In genomic region chr6:84043555-84043954, GRCh38 we compare ENCODE assay signal across 1 cellular context.
A peak's percentile ranks its signal among the peaks of the same experiment; 100 is the strongest.
TF ChIP-seq lines count a peak whose summit lies in the region.

No MANE protein-coding gene starts in this region.

TF ChIP-seq in HepG2, 621 proteins besides CTCF, POLR2A, EP300 and RAD21:
- TF ChIP-seq BHLHE40 (IDR thresholded peaks at IDR 0.05; ENCODE audit: low read length) (no peak), ARID5B (CRISPR knock-in tag; IDR thresholded peaks at IDR 0.05) (peak; percentile 22; the same call in 1 of the 2 replicates), TCF12 (IDR thresholded peaks at IDR 0.05) (no peak), TCF12 (CRISPR knock-in tag; IDR thresholded peaks at IDR 0.05) (no peak), NCOA2 (CRISPR knock-in tag; IDR thresholded peaks at IDR 0.05) (peak; percentile 40; the same call in 1 of the 2 replicates), BCL6 (CRISPR knock-in tag; IDR thresholded peaks at IDR 0.05) (0 out of 2 replicates have a peak, but pooled peaks have one; percentile 22), NFE2 (CRISPR knock-in tag; IDR thresholded peaks at IDR 0.05) (no peak), SOX13 (IDR thresholded peaks at IDR 0.05) (no peak), SOX13 (CRISPR knock-in tag; conservative IDR thresholded peaks at IDR 0.05 in 1 of 2, IDR thresholded peaks at IDR 0.05 in 1 of 2) (peak in 1 of 2 experiments; percentile 43; a peak in 1 of 4 replicates), PAXIP1 (CRISPR knock-in tag; conservative IDR thresholded peaks at IDR 0.05) (0 out of 2 replicates have a peak, but pooled peaks have one; percentile 27), RXRB (CRISPR knock-in tag; IDR thresholded peaks at IDR 0.05; ENCODE audit: borderline replicate concordance) (0 out of 2 replicates have a peak, but pooled peaks have one; percentile 28), MTF2 (CRISPR knock-in tag; IDR thresholded peaks at IDR 0.05; ENCODE audit: borderline replicate concordance) (no peak), KMT2B (CRISPR knock-in tag; IDR thresholded peaks at IDR 0.05) (no peak), ZNF142 (CRISPR knock-in tag; IDR thresholded peaks at IDR 0.05) (no peak), ZNF24 (IDR thresholded peaks at IDR 0.05) (no peak), NFIB (CRISPR knock-in tag; IDR thresholded peaks at IDR 0.05; ENCODE audit: borderline replicate concordance) (no peak), SNAPC2 (CRISPR knock-in tag; IDR thresholded peaks at IDR 0.05) (no peak), RARA (CRISPR knock-in tag; IDR thresholded peaks at IDR 0.05) (peak; percentile 88)
